In the genomic region with DNA sequence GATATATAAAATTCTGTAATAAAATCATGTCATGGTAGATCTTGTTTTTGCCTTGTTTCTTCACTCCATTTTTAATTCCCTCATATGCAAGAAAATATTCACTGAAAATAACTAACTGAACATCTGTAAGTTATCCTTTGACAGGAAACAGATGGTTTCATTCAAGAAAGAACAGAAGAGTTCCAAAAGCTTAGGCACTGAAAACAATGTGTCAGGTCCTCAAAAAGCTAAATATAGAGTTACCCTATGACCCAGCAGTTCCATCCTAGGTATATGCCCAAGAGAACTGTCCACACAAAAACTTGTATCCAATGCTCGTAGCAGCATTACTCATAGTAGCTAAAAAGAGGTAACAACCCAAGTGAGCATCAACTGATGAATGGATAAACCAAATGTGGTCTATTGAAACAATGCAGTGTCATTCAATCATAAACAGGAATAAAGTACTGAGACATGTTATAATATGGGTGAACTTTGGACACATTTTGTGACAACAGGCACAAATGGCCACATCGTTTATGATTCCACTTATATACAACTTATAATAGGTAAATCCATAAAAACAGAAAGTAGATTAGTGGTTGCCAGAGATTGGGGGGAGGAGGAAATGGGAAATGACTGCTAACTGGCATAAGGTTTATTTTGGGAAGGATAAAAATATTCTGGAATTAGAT, we compare ENCODE assay signal across 15 cellular contexts.
DNase-seq lines count a peak whose midpoint lies in the region; ATAC-seq and TF ChIP-seq lines count a peak whose summit lies in the region.
"Had no signal": no experiment of that assay in that cellular context is flagged by ENCODE, and none has a peak within 500 bp of the region (broad histone marks: within the 10 kb centered on the region; RNA-seq: fewer than 3 reads in every experiment).

No MANE protein-coding gene starts in this region.

- H3K79me2 ChIP-seq in osteoblast (ENCODE audit: insufficient read depth, low read length): no peaks in the 10 kb centered on the region

- no peak overlapping the region for H3K4me3 ChIP-seq in fibroblast of mammary gland (ENCODE audit: control insufficient read depth, low read depth, low read length)
- no peak overlapping the region for H3K4me3 ChIP-seq in osteoblast (ENCODE audit: insufficient read depth, low read length)
- H3K4me3 ChIP-seq: HAP-1, SJSA1 had no signal

- no peaks in the 10 kb centered on the region for H4K20me1 ChIP-seq in osteoblast (ENCODE audit: insufficient read depth, low read length)

- H3K4me3 Mint-ChIP-seq in nephron: no peak overlapping the region

- peaks cover 14% of the 10 kb centered on the region for H3K36me3 Mint-ChIP-seq in nephron (ENCODE audit: low read depth)

- H2AFZ ChIP-seq in osteoblast (ENCODE audit: low read length): no peak overlapping the region

- peaks cover 7% of the 10 kb centered on the region for H3K4me1 ChIP-seq in osteoblast (ENCODE audit: insufficient read depth, low read length)
- H3K4me1 ChIP-seq: HAP-1, SJSA1 had no signal

- peaks cover 6% of the 10 kb centered on the region for H3K27me3 ChIP-seq in osteoblast (ENCODE audit: insufficient read depth, low read length)
- H3K27me3 ChIP-seq: SJSA1 had no signal

- H3K36me3 ChIP-seq in osteoblast (ENCODE audit: insufficient read depth, low read length): no peaks in the 10 kb centered on the region
- H3K36me3 ChIP-seq: HAP-1 had no signal

- peaks cover 6% of the 10 kb centered on the region for H3K27me3 Mint-ChIP-seq in nephron (ENCODE audit: low read depth)

- H3K4me1 Mint-ChIP-seq in nephron: peaks cover 50% of the 10 kb centered on the region

- ATAC-seq in SK-N-SH treated with all-trans-retinoic acid at 6 μM for 48 hours (peak; percentile 26), HG03565 (IDR thresholded peaks at IDR 0.05; ENCODE audit: unreplicated experiment) (no peak)

- no peaks in the 10 kb centered on the region for H3K9me3 Mint-ChIP-seq in nephron

- H3K27ac Mint-ChIP-seq in nephron: peak overlapping the region; percentile 32 to 61 (median 46)

- H3K4me2 ChIP-seq in osteoblast (ENCODE audit: insufficient read depth, low read length): no peak overlapping the region

- DNase-seq in GM03348 (ENCODE audit: low spot score): peak; percentile 31
- peak; percentile 82 for DNase-seq in fibroblast of mammary gland (ENCODE audit: low read depth)
- DNase-seq in GM10266 (ENCODE audit: extremely low spot score): no peak
- no peak for DNase-seq in osteoblast (ENCODE audit: insufficient read length, low spot score, missing footprints)
- DNase-seq: IMR-90, NCI-H1436, NCI-H2029 treated with DMSO at 0.1 percent for 48 hours, NCI-H2227 treated with DMSO at 0.1 percent for 48 hours, NCI-H524 treated with DMSO at 0.1 percent for 48 hours had no signal

- H3K27ac ChIP-seq in osteoblast (ENCODE audit: low read depth, low read length): no peak overlapping the region
- H3K27ac ChIP-seq: C4-2B, SJSA1 had no signal

- no peaks in the 10 kb centered on the region for H3K9me3 ChIP-seq in osteoblast (ENCODE audit: low read depth, low read length)
- H3K9me3 ChIP-seq: HAP-1, SJSA1 had no signal

- TF ChIP-seq CTCF in fibroblast of mammary gland (conservative IDR thresholded peaks at IDR 0.05; ENCODE audit: control insufficient read depth, insufficient read depth, low read depth, low read length) (no peak), nephron (IDR thresholded peaks at IDR 0.05; ENCODE audit: unreplicated experiment in 3 of 3) (no peak), GM10266 (IDR thresholded peaks at IDR 0.05; ENCODE audit: control insufficient read depth, insufficient read depth, low read depth, missing control alignments) (no peak), osteoblast (IDR thresholded peaks at IDR 0.05; ENCODE audit: extremely low read depth, low read depth, low read length) (no peak)

TF ChIP-seq in SK-N-SH treated with all-trans-retinoic acid at 6 μM for 48 hours, 23 proteins besides CTCF, POLR2A, EP300 and RAD21 (continues in another document):
- TF ChIP-seq TOX (CRISPR knock-in tag; IDR thresholded peaks at IDR 0.05; ENCODE audit: borderline replicate concordance): no peak
- no peak for TF ChIP-seq TSHZ2 (CRISPR knock-in tag; IDR thresholded peaks at IDR 0.05)
- TF ChIP-seq PATZ1 (CRISPR knock-in tag; IDR thresholded peaks at IDR 0.05; ENCODE audit: borderline replicate concordance): no peak
- no peak for TF ChIP-seq ZNF8 (CRISPR knock-in tag; IDR thresholded peaks at IDR 0.05)
- TF ChIP-seq ISL1 (CRISPR knock-in tag; IDR thresholded peaks at IDR 0.05): no peak
- TF ChIP-seq TCF4 (CRISPR knock-in tag; IDR thresholded peaks at IDR 0.05; ENCODE audit: borderline replicate concordance): no peak
- no peak for TF ChIP-seq ZNF70 (CRISPR knock-in tag; IDR thresholded peaks at IDR 0.05)
- no peak for TF ChIP-seq CSRNP3 (CRISPR knock-in tag; IDR thresholded peaks at IDR 0.05)
- TF ChIP-seq PPARA (CRISPR knock-in tag; IDR thresholded peaks at IDR 0.05; ENCODE audit: borderline replicate concordance): no peak
- no peak for TF ChIP-seq ZNF565 (CRISPR knock-in tag; conservative IDR thresholded peaks at IDR 0.05; ENCODE audit: low read depth)
- TF ChIP-seq, protein P1, sequence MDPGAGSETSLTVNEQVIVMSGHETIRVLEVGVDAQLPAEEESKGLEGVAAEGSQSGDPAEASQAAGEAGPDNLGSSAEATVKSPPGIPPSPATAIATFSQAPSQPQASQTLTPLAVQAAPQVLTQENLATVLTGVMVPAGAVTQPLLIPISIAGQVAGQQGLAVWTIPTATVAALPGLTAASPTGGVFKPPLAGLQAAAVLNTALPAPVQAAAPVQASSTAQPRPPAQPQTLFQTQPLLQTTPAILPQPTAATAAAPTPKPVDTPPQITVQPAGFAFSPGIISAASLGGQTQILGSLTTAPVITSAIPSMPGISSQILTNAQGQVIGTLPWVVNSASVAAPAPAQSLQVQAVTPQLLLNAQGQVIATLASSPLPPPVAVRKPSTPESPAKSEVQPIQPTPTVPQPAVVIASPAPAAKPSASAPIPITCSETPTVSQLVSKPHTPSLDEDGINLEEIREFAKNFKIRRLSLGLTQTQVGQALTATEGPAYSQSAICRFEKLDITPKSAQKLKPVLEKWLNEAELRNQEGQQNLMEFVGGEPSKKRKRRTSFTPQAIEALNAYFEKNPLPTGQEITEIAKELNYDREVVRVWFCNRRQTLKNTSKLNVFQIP (CRISPR knock-in tag; IDR thresholded peaks at IDR 0.05; ENCODE audit: borderline replicate concordance, low read depth): no peak
- TF ChIP-seq ZFP3 (CRISPR knock-in tag; IDR thresholded peaks at IDR 0.05): no peak
- no peak for TF ChIP-seq ZFP30 (CRISPR knock-in tag; IDR thresholded peaks at IDR 0.05)
- no peak for TF ChIP-seq ESRRG (CRISPR knock-in tag; IDR thresholded peaks at IDR 0.05)
- no peak for TF ChIP-seq RARB (CRISPR knock-in tag; IDR thresholded peaks at IDR 0.05)
- no peak for TF ChIP-seq CSDC2 (CRISPR knock-in tag; IDR thresholded peaks at IDR 0.05)
- TF ChIP-seq ARNTL (CRISPR knock-in tag; IDR thresholded peaks at IDR 0.05; ENCODE audit: borderline replicate concordance, low read depth): no peak

Comparison
In these comparisons a context has a peak if more than half of its experiments do, and no peak if none do; other contexts are left out.
1. DNase-seq: peak in GM03348 (single experiment) and fibroblast of mammary gland (single experiment); none in GM10266 (single experiment) and osteoblast (single experiment).